ENCODE assay signal across 18 cellular contexts in genomic region chr15:61660579-61660978, GRCh38.
DNase-seq lines count a peak whose midpoint lies in the region; ATAC-seq, FAIRE-seq and TF ChIP-seq lines count a peak whose summit lies in the region.
"Had no signal": no experiment of that assay in that cellular context is flagged by ENCODE, and none has a peak within 500 bp of the region (broad histone marks: within the 10 kb centered on the region; RNA-seq: fewer than 3 reads in every experiment).

No MANE protein-coding gene starts in this region.

- no peaks in the 10 kb centered on the region for H3K4me1 Mint-ChIP-seq in CD14-positive monocyte
- H3K4me1 Mint-ChIP-seq: activated naive CD8-positive, alpha-beta T cell treated with anti-CD3 and anti-CD28 coated beads, Interleukin-2, amount 50 U/mL, for 24 hours; naive thymus-derived CD8-positive, alpha-beta T cell had no signal

- no peaks in the 10 kb centered on the region for H3K36me3 Mint-ChIP-seq in CD14-positive monocyte
- H3K36me3 Mint-ChIP-seq: naive thymus-derived CD8-positive, alpha-beta T cell had no signal

- no peak overlapping the region for H3K4me3 Mint-ChIP-seq in CD14-positive monocyte
- H3K4me3 Mint-ChIP-seq: activated naive CD8-positive, alpha-beta T cell treated with anti-CD3 and anti-CD28 coated beads, Interleukin-2, amount 50 U/mL, for 24 hours; naive thymus-derived CD8-positive, alpha-beta T cell had no signal

- FAIRE-seq in endometrium (lab: Jason Lieb, UNC): peak; percentile 15

- intact Hi-C loops in sciatic nerve (cut with DNase I) (no loop called here), CD14-positive monocyte (cut with micrococcal nuclease) (no loop called here)

- no peak overlapping the region for H3K27ac ChIP-seq in substantia nigra (ENCODE audit: low read depth, low read length, poor library complexity, severe bottlenecking)

- POLR2A ChIA-PET in GM10248 (lab: Yijun Ruan, JAX): no interaction called here

- H3K27me3 Mint-ChIP-seq in CD14-positive monocyte (ENCODE audit: low read depth in 3 of 3): peaks cover 1 to 4% (median 2%) of the 10 kb centered on the region in 3 donors

- DNase-seq in AG09319 (ENCODE audit: extremely low read depth, low read depth) (peak; percentile 5), LHCN-M2 (ENCODE audit: low read depth) (peak; percentile 13), sciatic nerve (ENCODE audit: low spot score) (no peak), GM10248 (ENCODE audit: extremely low spot score) (no peak), substantia nigra (lab: John Stamatoyannopoulos, UW) (no peak), CD14-positive monocyte (ENCODE audit: low spot score) (no peak)
- DNase-seq: activated CD4-positive, CD25-positive, alpha-beta regulatory T cell; activated naive CD8-positive, alpha-beta T cell treated with anti-CD3 and anti-CD28 coated beads, Interleukin-2, amount 50 U/mL, for 24 hours; Calu3; GDM1; naive thymus-derived CD8-positive, alpha-beta T cell; NCI-H2081; NCI-H524; SIG-M5; stimulated activated naive CD4-positive, alpha-beta T cell treated with Interleukin-2 at 50 U/mL for 16 hours had no signal

- TF ChIP-seq CTCF in AG09319 (IDR thresholded peaks at IDR 0.05; ENCODE audit: low read depth, low read length) (no peak), GM10248 (IDR thresholded peaks at IDR 0.05; ENCODE audit: control extremely low read depth, extremely low read depth, low read depth, missing control alignments) (no peak), CD14-positive monocyte (IDR thresholded peaks at IDR 0.05) (no peak)

- CTCF ChIA-PET in GM10248 (lab: Yijun Ruan, JAX): interaction anchor here (1.4 kb wide), 1 partner anchor 11 kb away, joined by 4 read pairs; no protein-coding TSS in a partner anchor

- H3K9me3 Mint-ChIP-seq in CD14-positive monocyte: peaks cover 1 to 5% (median 4%) of the 10 kb centered on the region in 7 donors
- H3K9me3 Mint-ChIP-seq: activated naive CD8-positive, alpha-beta T cell treated with anti-CD3 and anti-CD28 coated beads, Interleukin-2, amount 50 U/mL, for 24 hours had no signal

- ATAC-seq in sciatic nerve: peak; percentile 40
- ATAC-seq in HG02852 (IDR thresholded peaks at IDR 0.05; ENCODE audit: unreplicated experiment): no peak
- ATAC-seq: activated naive CD8-positive, alpha-beta T cell treated with anti-CD3 and anti-CD28 coated beads, Interleukin-2, amount 50 U/mL, for 24 hours; naive thymus-derived CD8-positive, alpha-beta T cell had no signal

- H3K27ac Mint-ChIP-seq in CD14-positive monocyte: no peak overlapping the region
- H3K27ac Mint-ChIP-seq: activated naive CD8-positive, alpha-beta T cell treated with anti-CD3 and anti-CD28 coated beads, Interleukin-2, amount 50 U/mL, for 24 hours; naive thymus-derived CD8-positive, alpha-beta T cell; progenitor cell of endocrine pancreas had no signal

Comparison
In these comparisons a context has a peak if more than half of its experiments do, and no peak if none do; other contexts are left out.
1. DNase-seq: peak in AG09319 (single experiment) and LHCN-M2 (single experiment); none in sciatic nerve (single experiment), GM10248 (single experiment), substantia nigra (0 of 49) and CD14-positive monocyte (single experiment).